Comparison of ENCODE assay signal across 11 cellular contexts in genomic region chr3:42652251-42652610, GRCh38. TPM values are rescaled to one million over a fixed set of nuclear protein-coding genes. Genes with fewer than 3 reads are reported as not detected.
A peak's percentile ranks its signal among the peaks of the same experiment; 100 is the strongest.
DNase-seq lines count a peak whose midpoint lies in the region; ATAC-seq, FAIRE-seq and TF ChIP-seq lines count a peak whose summit lies in the region.
"Had no signal": no experiment of that assay in that cellular context is flagged by ENCODE, and none has a peak within 500 bp of the region (broad histone marks: within the 10 kb centered on the region; RNA-seq: fewer than 3 reads in every experiment).

No MANE protein-coding gene starts in this region.

- H3K27me3 ChIP-seq in CD4-positive, alpha-beta memory T cell (ENCODE audit: insufficient read depth, low read length): no peaks in the 10 kb centered on the region
- no peaks in the 10 kb centered on the region for H3K27me3 ChIP-seq in astrocyte (ENCODE audit: insufficient read depth, low read length)
- no peaks in the 10 kb centered on the region for H3K27me3 ChIP-seq in effector memory CD4-positive, alpha-beta T cell (replicated peaks; ENCODE audit: control insufficient read depth, insufficient read depth, low read length, poor library complexity, severe bottlenecking)
- H3K27me3 ChIP-seq: ovary had no signal

- H3K79me2 ChIP-seq in astrocyte (ENCODE audit: insufficient read depth, low read length): peaks cover 60% of the 10 kb centered on the region

- no peak for DNase-seq in CD4-positive, alpha-beta memory T cell
- DNase-seq in astrocyte (ENCODE audit: low read depth) (no peak), neural crest cell (ENCODE audit: low read depth, low spot score) (no peak), DMS53 (lab: John Stamatoyannopoulos, UW) (no peak)
- DNase-seq in effector memory CD8-positive, alpha-beta T cell: no peak
- DNase-seq in effector memory CD4-positive, alpha-beta T cell: no peak
- DNase-seq in stimulated activated CD4-positive, alpha-beta T cell treated with anti-CD3 and anti-CD28 coated beads, Interleukin-4, amount 100 ng/mL, for 4 hours: no peak
- DNase-seq: activated naive CD8-positive, alpha-beta T cell treated with anti-CD3 and anti-CD28 coated beads, Interleukin-2, amount 50 U/mL, for 24 hours; NCI-H1694 had no signal

- TF ChIP-seq CTCF in HEK293 (tag by site-specific recombination; IDR thresholded peaks at IDR 0.05) (no peak), astrocyte (IDR thresholded peaks at IDR 0.05; ENCODE audit: insufficient read depth, low read depth, low read length) (no peak), neural crest cell (conservative IDR thresholded peaks at IDR 0.05) (no peak)

- peaks cover 28% of the 10 kb centered on the region for H3K4me1 ChIP-seq in CD4-positive, alpha-beta memory T cell (ENCODE audit: insufficient read depth, low read length)
- H3K4me1 ChIP-seq in HEK293 (ENCODE audit: control insufficient read depth, insufficient read depth, low read length) (no peaks in the 10 kb centered on the region), astrocyte (ENCODE audit: insufficient read depth, low read length) (peaks cover 51% of the 10 kb centered on the region)
- peaks cover 14% of the 10 kb centered on the region for H3K4me1 ChIP-seq in effector memory CD4-positive, alpha-beta T cell (ENCODE audit: control insufficient read depth, insufficient read depth, low read length, poor library complexity, severe bottlenecking)

- H2AFZ ChIP-seq in astrocyte (ENCODE audit: low read depth, low read length): peak overlapping the region; percentile 12

- H3K27ac ChIP-seq in CD4-positive, alpha-beta memory T cell (ENCODE audit: low read depth, low read length): no peak overlapping the region
- H3K27ac ChIP-seq in HEK293 (ENCODE audit: extremely low read depth, low read depth, low read length): no peak overlapping the region
- H3K27ac ChIP-seq in astrocyte (ENCODE audit: low read depth, low read length): peak overlapping the region; percentile 52
- H3K27ac ChIP-seq in effector memory CD4-positive, alpha-beta T cell (ENCODE audit: insufficient read depth, low read length, poor library complexity, severe bottlenecking): no peak overlapping the region

- peak overlapping the region; percentile 97 for H3K4me2 ChIP-seq in astrocyte (ENCODE audit: low read length)

- H3K9ac ChIP-seq in astrocyte (ENCODE audit: low read length): peak overlapping the region; percentile 39

- H3K36me3 Mint-ChIP-seq in CD4-positive, alpha-beta memory T cell: peaks cover 11 to 19% of the 10 kb centered on the region in 2 donors
- H3K36me3 Mint-ChIP-seq in astrocyte (ENCODE audit: low read depth, unreplicated experiment) (peaks cover 9% of the 10 kb centered on the region), neural crest cell (ENCODE audit: low read depth) (peaks cover 8% of the 10 kb centered on the region)
- H3K36me3 Mint-ChIP-seq in effector memory CD8-positive, alpha-beta T cell (ENCODE audit: insufficient read depth): peaks cover 20% of the 10 kb centered on the region

- CTCF ChIA-PET in CD4-positive, alpha-beta memory T cell (lab: Charles Lee; ENCODE audit: partially characterized antibody): interaction anchor here (0.7 to 2.9 kb wide), 6 partner anchors 9 to 102 kb away, joined by 3 to 6 read pairs (median 4); partner anchors contain the start of gene SEC22C
- CTCF ChIA-PET in HEK293 (lab: Yijun Ruan, JAX): interaction anchor here (1.4 kb wide), 1 partner anchor 92 kb away, joined by 6 read pairs; no protein-coding TSS in a partner anchor

- H3K9me3 Mint-ChIP-seq in CD4-positive, alpha-beta memory T cell: peaks cover 0 to 2% (median 0%) of the 10 kb centered on the region in 8 donors
- H3K9me3 Mint-ChIP-seq in astrocyte (ENCODE audit: unreplicated experiment) (no peaks in the 10 kb centered on the region), neural crest cell (no peaks in the 10 kb centered on the region)
- H3K9me3 Mint-ChIP-seq in effector memory CD8-positive, alpha-beta T cell: no peaks in the 10 kb centered on the region
- H3K9me3 Mint-ChIP-seq: activated naive CD8-positive, alpha-beta T cell treated with anti-CD3 and anti-CD28 coated beads, Interleukin-2, amount 50 U/mL, for 24 hours had no signal

- H3K4me1 Mint-ChIP-seq in CD4-positive, alpha-beta memory T cell: peaks cover 6 to 29% (median 20%) of the 10 kb centered on the region in 4 donors
- H3K4me1 Mint-ChIP-seq in astrocyte (ENCODE audit: low read depth, unreplicated experiment): peaks cover 44% of the 10 kb centered on the region
- H3K4me1 Mint-ChIP-seq in neural crest cell: peaks cover 25% of the 10 kb centered on the region
- H3K4me1 Mint-ChIP-seq in effector memory CD8-positive, alpha-beta T cell (ENCODE audit: low read depth in 2 of 2): peaks cover 13 to 26% of the 10 kb centered on the region in 2 donors

- H3K27me3 Mint-ChIP-seq in CD4-positive, alpha-beta memory T cell: no peaks in the 10 kb centered on the region
- H3K27me3 Mint-ChIP-seq in astrocyte (ENCODE audit: low read depth, unreplicated experiment): no peaks in the 10 kb centered on the region
- H3K27me3 Mint-ChIP-seq in neural crest cell (ENCODE audit: low read depth): no peaks in the 10 kb centered on the region
- no peaks in the 10 kb centered on the region for H3K27me3 Mint-ChIP-seq in effector memory CD8-positive, alpha-beta T cell

- peak overlapping the region; percentile 2 to 90 (median 46) for H3K27ac Mint-ChIP-seq in CD4-positive, alpha-beta memory T cell
- H3K27ac Mint-ChIP-seq in astrocyte (ENCODE audit: unreplicated experiment): peak overlapping the region; percentile 91
- H3K27ac Mint-ChIP-seq in neural crest cell (ENCODE audit: unreplicated experiment): peak overlapping the region; percentile 20
- H3K27ac Mint-ChIP-seq in effector memory CD8-positive, alpha-beta T cell: peak overlapping the region in 1 of 2 donors; percentile 46
- H3K27ac Mint-ChIP-seq: activated naive CD8-positive, alpha-beta T cell treated with anti-CD3 and anti-CD28 coated beads, Interleukin-2, amount 50 U/mL, for 24 hours had no signal

- H3K36me3 ChIP-seq in CD4-positive, alpha-beta memory T cell (ENCODE audit: insufficient read depth, low read length): peaks cover 9% of the 10 kb centered on the region
- H3K36me3 ChIP-seq in HEK293 (ENCODE audit: control insufficient read depth in 2 of 2, insufficient read depth in 1 of 2, low read length in 2 of 2) (peaks cover 0 to 35% of the 10 kb centered on the region in 2 experiments; a peak in 1 of 3 replicates), astrocyte (ENCODE audit: insufficient read depth, low read length) (peaks cover 15% of the 10 kb centered on the region)
- H3K36me3 ChIP-seq in effector memory CD4-positive, alpha-beta T cell (ENCODE audit: control insufficient read depth, insufficient read depth, low read length): peaks cover 16% of the 10 kb centered on the region
- H3K36me3 ChIP-seq: ovary had no signal

- intact Hi-C loops in CD4-positive, alpha-beta memory T cell (cut with micrococcal nuclease): loop anchor here (10.0 kb wide), 1 partner anchor 93 kb away; no protein-coding TSS in a partner anchor

- H3K4me3 Mint-ChIP-seq in CD4-positive, alpha-beta memory T cell: peak overlapping the region in 1 of 8 donors; percentile 36
- H3K4me3 Mint-ChIP-seq in astrocyte (ENCODE audit: unreplicated experiment) (peak overlapping the region; percentile 75), neural crest cell (peak overlapping the region; percentile 89)
- H3K4me3 Mint-ChIP-seq in effector memory CD8-positive, alpha-beta T cell: no peak overlapping the region
- H3K4me3 Mint-ChIP-seq: activated naive CD8-positive, alpha-beta T cell treated with anti-CD3 and anti-CD28 coated beads, Interleukin-2, amount 50 U/mL, for 24 hours had no signal

- H4K20me1 ChIP-seq in astrocyte (ENCODE audit: insufficient read depth, low read length): peaks cover 60% of the 10 kb centered on the region

- ATAC-seq in effector memory CD8-positive, alpha-beta T cell (replicated peaks): no peak
- ATAC-seq: activated naive CD8-positive, alpha-beta T cell treated with anti-CD3 and anti-CD28 coated beads, Interleukin-2, amount 50 U/mL, for 24 hours had no signal

- no peak overlapping the region for H3K4me3 ChIP-seq in CD4-positive, alpha-beta memory T cell (ENCODE audit: low read length in 2 of 2)
- H3K4me3 ChIP-seq in HEK293 (ENCODE audit: low read depth, low read length) (no peak overlapping the region), astrocyte (ENCODE audit: insufficient read depth, low read depth, low read length) (no peak overlapping the region)
- H3K4me3 ChIP-seq in effector memory CD4-positive, alpha-beta T cell (ENCODE audit: insufficient read depth, low read depth, low read length, poor library complexity, severe bottlenecking): no peak overlapping the region

- POLR2A ChIA-PET in CD4-positive, alpha-beta memory T cell (lab: Charles Lee; ENCODE audit: partially characterized antibody): interaction anchor here (1.8 kb wide), 2 partner anchors 11 to 76 kb away, joined by 5 to 7 read pairs; no protein-coding TSS in a partner anchor
- POLR2A ChIA-PET in HEK293 (lab: Yijun Ruan, JAX): interaction anchor here (0.7 to 1.4 kb wide), 3 partner anchors 11 to 69 kb away, joined by 3 read pairs; no protein-coding TSS in a partner anchor

- no peak for FAIRE-seq in astrocyte (lab: Jason Lieb, UNC)

- no peaks in the 10 kb centered on the region for H3K9me3 ChIP-seq in CD4-positive, alpha-beta memory T cell (ENCODE audit: control insufficient read depth in 1 of 2, low read length in 2 of 2)
- H3K9me3 ChIP-seq in HEK293 (ENCODE audit: control insufficient read depth, insufficient read depth, low read depth, low read length): no peaks in the 10 kb centered on the region
- no peaks in the 10 kb centered on the region for H3K9me3 ChIP-seq in astrocyte (ENCODE audit: insufficient read depth, low read depth, low read length)
- no peaks in the 10 kb centered on the region for H3K9me3 ChIP-seq in effector memory CD4-positive, alpha-beta T cell (ENCODE audit: control insufficient read depth, low read length)
- H3K9me3 ChIP-seq: ovary had no signal

TF ChIP-seq in HEK293, 187 proteins besides CTCF, POLR2A, EP300 and RAD21 (continues in another document):
- TF ChIP-seq ZNF558 (tag by site-specific recombination; IDR thresholded peaks at IDR 0.05) (no peak), ZNF610 (tag by site-specific recombination; IDR thresholded peaks at IDR 0.05; ENCODE audit: borderline replicate concordance) (no peak), ZNF366 (tag by site-specific recombination; conservative IDR thresholded peaks at IDR 0.05) (no peak), ZFP69B (tag by site-specific recombination; IDR thresholded peaks at IDR 0.05) (peak; percentile 90)

RNA-seq across cellular contexts. Expression of gene ZBTB47, which starts 1.3 kb away (rescaled TPM):
- total RNA-seq in CD4-positive, alpha-beta memory T cell: 1 to 10 TPM; 1.4 to 1.8 TPM
- not detected for polyA plus RNA-seq in CD4-positive, alpha-beta memory T cell
- total RNA-seq in astrocyte (9.3 and 10.2 TPM in 2 replicates), neural crest cell (6.6 and 7.3 TPM in 2 replicates)

RNA-seq across cellular contexts. Expression of gene KLHL40, which starts 33.1 kb away (rescaled TPM):
- not detected for total RNA-seq in CD4-positive, alpha-beta memory T cell
- not detected for polyA plus RNA-seq in CD4-positive, alpha-beta memory T cell
- total RNA-seq in astrocyte: not detected in 2 replicates
- not detected in 2 replicates for total RNA-seq in neural crest cell
- total RNA-seq: ovary had no signal
- polyA plus RNA-seq: ovary had no signal

RNA-seq across cellular contexts. Expression of gene HHATL, which starts 50.4 kb away (rescaled TPM):
- total RNA-seq in CD4-positive, alpha-beta memory T cell: not detected
- not detected for polyA plus RNA-seq in CD4-positive, alpha-beta memory T cell
- total RNA-seq in astrocyte (not detected in 2 replicates), neural crest cell (not detected in 2 replicates)

RNA-seq across cellular contexts. Expression of gene NKTR, which starts 51.7 kb away (rescaled TPM):
- 100 to 1,000 TPM; 256 to 269 TPM for total RNA-seq in CD4-positive, alpha-beta memory T cell
- polyA plus RNA-seq in CD4-positive, alpha-beta memory T cell: 10 to 100 TPM in 1 of 2 donors, 1 to 10 TPM in 1; 8.9 to 23.2 TPM
- 58.9 and 70.3 TPM in 2 replicates for total RNA-seq in astrocyte
- 95.0 and 95.2 TPM in 2 replicates for total RNA-seq in neural crest cell

Comparison
In these comparisons a context has a peak if more than half of its experiments do, and no peak if none do; other contexts are left out.
1. H3K4me3 Mint-ChIP-seq: peak in astrocyte (single experiment) and neural crest cell (single experiment); none in effector memory CD8-positive, alpha-beta T cell (0 of 2).